10 cellular contexts compared by ENCODE assay signal in the genomic region with DNA sequence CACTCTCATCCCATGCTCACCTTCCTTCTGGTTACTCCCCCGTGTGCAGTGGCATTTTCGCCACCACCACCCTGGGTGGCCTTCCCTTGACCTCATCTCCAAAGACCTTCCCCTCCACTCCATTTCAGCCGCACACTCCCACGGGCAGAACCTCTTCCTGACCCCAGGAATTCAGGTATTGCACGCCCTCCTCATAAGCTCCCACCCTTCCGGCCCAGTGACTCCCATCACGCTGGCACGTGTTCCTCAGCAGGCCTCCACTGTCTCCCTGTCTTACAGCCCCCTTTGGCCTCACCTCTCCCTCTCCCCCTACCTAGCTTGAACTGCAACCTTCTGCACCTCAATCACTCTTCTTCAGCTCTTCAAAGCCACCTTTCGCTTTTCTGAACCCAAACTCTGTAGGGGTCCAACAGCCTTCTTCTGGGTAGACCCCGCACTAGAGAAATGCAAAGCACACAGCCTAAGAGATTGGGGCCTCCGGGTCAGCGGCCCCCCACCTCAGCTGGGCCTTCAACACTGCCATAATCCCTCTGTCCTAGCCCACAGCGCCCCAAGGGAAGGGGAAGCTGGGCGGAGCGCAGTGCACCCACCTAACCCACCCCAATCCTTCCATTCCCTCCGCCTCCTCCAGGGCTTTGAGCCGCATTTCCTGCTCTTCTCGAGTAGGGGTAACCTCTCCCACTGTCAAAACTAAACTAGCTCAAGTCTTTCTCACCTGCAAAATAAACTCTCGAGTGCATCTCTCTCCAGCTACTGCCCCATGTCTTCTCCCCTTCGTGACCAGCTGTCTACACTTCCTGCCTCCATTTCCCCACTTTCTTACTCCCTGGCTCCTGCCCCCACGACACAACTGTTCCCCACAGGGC. TPM values are rescaled to one million over a fixed set of nuclear protein-coding genes. Genes with fewer than 3 reads are reported as not detected.
A peak's percentile ranks its signal among the peaks of the same experiment; 100 is the strongest.
DNase-seq lines count a peak whose midpoint lies in the region; ATAC-seq and TF ChIP-seq lines count a peak whose summit lies in the region.
"Had no signal": no experiment of that assay in that cellular context is flagged by ENCODE, and none has a peak within 500 bp of the region (broad histone marks: within the 10 kb centered on the region; RNA-seq: fewer than 3 reads in every experiment).

No MANE protein-coding gene starts in this region.

- TF ChIP-seq POLR2A in sigmoid colon (IDR thresholded peaks at IDR 0.05): no peak

- 90 to 94% methylated on average over 21 of the region's 21 CpGs for WGBS in sigmoid colon, 2 donors

- no peaks in the 10 kb centered on the region for H3K9me3 ChIP-seq in OCI-LY3 (ENCODE audit: insufficient read depth, low read length)
- H3K9me3 ChIP-seq in sigmoid colon: no peaks in the 10 kb centered on the region

- H3K9ac ChIP-seq in OCI-LY3 (ENCODE audit: low read length): peak overlapping the region; percentile 97

- H3K4me3 Mint-ChIP-seq in activated T-cell treated with anti-CD3 and anti-CD28 coated beads, Interleukin-2, amount 50 U/mL, for 72 hours: peak overlapping the region; percentile 89 to 90
- H3K4me3 Mint-ChIP-seq in endothelial cell (ENCODE audit: unreplicated experiment): peak overlapping the region; percentile 96
- peak overlapping the region; percentile 92 for H3K4me3 Mint-ChIP-seq in stimulated activated memory B cell treated with anti-CD40 and anti-IgM and Interleukin-4, amounts not matched to agents 10 μg/mL and 1 μg/mL and 100 μg/mL, for 72 hours

- ATAC-seq in activated T-cell treated with anti-CD3 and anti-CD28 coated beads, Interleukin-2, amount 50 U/mL, for 72 hours (replicated peaks in 1 of 2): no peak
- no peak for ATAC-seq in stimulated activated memory B cell treated with anti-CD40 and anti-IgM and Interleukin-4, amounts not matched to agents 10 μg/mL and 1 μg/mL and 100 μg/mL, for 72 hours

- TF ChIP-seq EP300 in sigmoid colon (IDR thresholded peaks at IDR 0.05): no peak

- peaks cover 0 to 5% of the 10 kb centered on the region in 2 donors for H3K36me3 Mint-ChIP-seq in activated T-cell treated with anti-CD3 and anti-CD28 coated beads, Interleukin-2, amount 50 U/mL, for 72 hours (ENCODE audit: insufficient read depth in 2 of 2)
- no peaks in the 10 kb centered on the region for H3K36me3 Mint-ChIP-seq in endothelial cell (ENCODE audit: low read depth, unreplicated experiment)
- H3K36me3 Mint-ChIP-seq in stimulated activated memory B cell treated with anti-CD40 and anti-IgM and Interleukin-4, amounts not matched to agents 10 μg/mL and 1 μg/mL and 100 μg/mL, for 72 hours: no peaks in the 10 kb centered on the region

- TF ChIP-seq CTCF in OCI-LY3 (IDR thresholded peaks at IDR 0.05; ENCODE audit: low read depth, low read length) (no peak), endothelial cell (IDR thresholded peaks at IDR 0.05; ENCODE audit: unreplicated experiment) (no peak), sigmoid colon (IDR thresholded peaks at IDR 0.05) (no peak)

- H3K27ac ChIP-seq in OCI-LY3 (ENCODE audit: low read length) (peak overlapping the region; percentile 71; the same call in 1 of the 2 replicates), sigmoid colon (no peak overlapping the region)

- peaks cover 28% of the 10 kb centered on the region for H3K4me1 ChIP-seq in OCI-LY3 (ENCODE audit: low read length)
- peaks cover 0 to 22% (median 19%) of the 10 kb centered on the region in 4 donors for H3K4me1 ChIP-seq in sigmoid colon

- in situ Hi-C loops in ACHN (cut with HindIII; ENCODE audit: low pct_ligation_motif_present, low pct_unique_long_range_greater_than_20kb, low sequenced_read_pairs): no loop called here

- H3K4me1 Mint-ChIP-seq in activated T-cell treated with anti-CD3 and anti-CD28 coated beads, Interleukin-2, amount 50 U/mL, for 72 hours (ENCODE audit: low read depth): peaks cover 45% of the 10 kb centered on the region
- H3K4me1 Mint-ChIP-seq in endothelial cell (ENCODE audit: unreplicated experiment): peaks cover 39% of the 10 kb centered on the region
- H3K4me1 Mint-ChIP-seq in stimulated activated memory B cell treated with anti-CD40 and anti-IgM and Interleukin-4, amounts not matched to agents 10 μg/mL and 1 μg/mL and 100 μg/mL, for 72 hours: peaks cover 37% of the 10 kb centered on the region

- H3K27me3 ChIP-seq in OCI-LY3 (ENCODE audit: low read depth, low read length) (no peaks in the 10 kb centered on the region), sigmoid colon (no peaks in the 10 kb centered on the region)

- H3K9me3 Mint-ChIP-seq in activated T-cell treated with anti-CD3 and anti-CD28 coated beads, Interleukin-2, amount 50 U/mL, for 72 hours: no peaks in the 10 kb centered on the region
- H3K9me3 Mint-ChIP-seq in endothelial cell (ENCODE audit: unreplicated experiment): peaks cover 6% of the 10 kb centered on the region
- no peaks in the 10 kb centered on the region for H3K9me3 Mint-ChIP-seq in stimulated activated memory B cell treated with anti-CD40 and anti-IgM and Interleukin-4, amounts not matched to agents 10 μg/mL and 1 μg/mL and 100 μg/mL, for 72 hours

- H3K4me3 ChIP-seq in OCI-LY3 (ENCODE audit: low read length) (peak overlapping the region; percentile 84), sigmoid colon (no peak overlapping the region)

- 0 out of 2 replicates have a peak overlapping the region, but pooled peaks have one; percentile 61 for H2AFZ ChIP-seq in OCI-LY3 (ENCODE audit: low read depth, low read length)

- intact Hi-C loops in sigmoid colon (cut with DNase I): loop anchor here (5.0 kb wide), 1 partner anchor 275 kb away; a partner anchor contains a TSS

- peaks cover 13% of the 10 kb centered on the region for H4K20me1 ChIP-seq in OCI-LY3 (ENCODE audit: insufficient read depth, low read length)

- peaks cover 54% of the 10 kb centered on the region for H3K79me2 ChIP-seq in OCI-LY3 (ENCODE audit: low read length)

- no peak overlapping the region for H3K27ac Mint-ChIP-seq in activated T-cell treated with anti-CD3 and anti-CD28 coated beads, Interleukin-2, amount 50 U/mL, for 72 hours
- H3K27ac Mint-ChIP-seq in endothelial cell (ENCODE audit: unreplicated experiment): peak overlapping the region; percentile 22
- H3K27ac Mint-ChIP-seq in stimulated activated memory B cell treated with anti-CD40 and anti-IgM and Interleukin-4, amounts not matched to agents 10 μg/mL and 1 μg/mL and 100 μg/mL, for 72 hours: peak overlapping the region; percentile 88

- DNase-seq in activated T-cell treated with anti-CD3 and anti-CD28 coated beads, Interleukin-2, amount 50 U/mL, for 72 hours: no peak
- no peak for DNase-seq in activated T-cell treated with anti-CD3 and anti-CD28 coated beads, Interleukin-2, amount 50 U/mL, for 48 hours
- DNase-seq in endothelial cell (ENCODE audit: low spot score) (no peak), sigmoid colon (no peak), NCI-H2171 (lab: John Stamatoyannopoulos, UW) (no peak), ACHN (no peak)

- H3K4me2 ChIP-seq in OCI-LY3 (ENCODE audit: low read length): peak overlapping the region; percentile 94

- no peaks in the 10 kb centered on the region for H3K27me3 Mint-ChIP-seq in activated T-cell treated with anti-CD3 and anti-CD28 coated beads, Interleukin-2, amount 50 U/mL, for 72 hours (ENCODE audit: low read depth)
- peaks cover 11% of the 10 kb centered on the region for H3K27me3 Mint-ChIP-seq in endothelial cell (ENCODE audit: unreplicated experiment)
- no peaks in the 10 kb centered on the region for H3K27me3 Mint-ChIP-seq in stimulated activated memory B cell treated with anti-CD40 and anti-IgM and Interleukin-4, amounts not matched to agents 10 μg/mL and 1 μg/mL and 100 μg/mL, for 72 hours

- H3K36me3 ChIP-seq in OCI-LY3 (replicated peaks; ENCODE audit: low read depth, low read length) (peaks cover 17% of the 10 kb centered on the region), sigmoid colon (no peaks in the 10 kb centered on the region)

RNA-seq across cellular contexts. Expression of a gene that starts 1.7 kb away (rescaled TPM):
- total RNA-seq in activated T-cell treated with anti-CD3 and anti-CD28 coated beads, Interleukin-2, amount 50 U/mL, for 72 hours: 10 to 100 TPM; 23.4 to 38.2 TPM
- 59.4 TPM for total RNA-seq in endothelial cell (ENCODE audit: unreplicated experiment)
- total RNA-seq in sigmoid colon: 10 to 100 TPM in 1 of 4 donors, 1 to 10 TPM in 3; 5.8 to 10.9 (median 9.2) TPM
- 10 to 100 TPM in 1 of 3 donors, 1 to 10 TPM in 2; 3.6 to 25.2 (median 6.2) TPM for polyA plus RNA-seq in sigmoid colon

RNA-seq across cellular contexts. Expression of a gene that starts 17.9 kb away (rescaled TPM):
- 10 to 100 TPM; 31.1 to 31.7 TPM for total RNA-seq in activated T-cell treated with anti-CD3 and anti-CD28 coated beads, Interleukin-2, amount 50 U/mL, for 72 hours
- total RNA-seq in endothelial cell (ENCODE audit: unreplicated experiment) (47.2 TPM), sigmoid colon (10 to 100 TPM; 48.5 to 73.6 (median 58.1) TPM)
- polyA plus RNA-seq in sigmoid colon: 10 to 100 TPM; 32.5 to 65.2 (median 59.5) TPM

RNA-seq across cellular contexts. Expression of a gene that starts 18.2 kb away (rescaled TPM):
- total RNA-seq in activated T-cell treated with anti-CD3 and anti-CD28 coated beads, Interleukin-2, amount 50 U/mL, for 72 hours: 10 to 100 TPM; 20.9 to 22.1 TPM
- 104 TPM for total RNA-seq in endothelial cell (ENCODE audit: unreplicated experiment)
- 10 to 100 TPM; 14.6 to 20.8 (median 17.1) TPM for total RNA-seq in sigmoid colon
- polyA plus RNA-seq in sigmoid colon: 10 to 100 TPM; 15.0 to 18.5 (median 17.9) TPM

RNA-seq across cellular contexts. Expression of a gene that starts 40.0 kb away (rescaled TPM):
- total RNA-seq in activated T-cell treated with anti-CD3 and anti-CD28 coated beads, Interleukin-2, amount 50 U/mL, for 72 hours: 10 to 100 TPM; 78.2 to 91.2 TPM
- total RNA-seq in endothelial cell (ENCODE audit: unreplicated experiment): 57.2 TPM
- total RNA-seq in sigmoid colon: 10 to 100 TPM; 55.8 to 65.6 (median 59.3) TPM
- polyA plus RNA-seq in sigmoid colon: 10 to 100 TPM; 66.1 to 80.5 (median 75.6) TPM

RNA-seq across cellular contexts. Expression of a gene that starts 47.7 kb away (rescaled TPM):
- total RNA-seq in activated T-cell treated with anti-CD3 and anti-CD28 coated beads, Interleukin-2, amount 50 U/mL, for 72 hours: not detected
- total RNA-seq in endothelial cell (ENCODE audit: unreplicated experiment): not detected
- not detected for total RNA-seq in sigmoid colon
- polyA plus RNA-seq in sigmoid colon: not detected
- polyA plus RNA-seq: BJ, liver had no signal
